In genomic region chr10:6225263-6225814, GRCh38 we compare ENCODE assay signal across 32 cellular contexts. TPM values are rescaled to one million over a fixed set of nuclear protein-coding genes. Genes with fewer than 3 reads are reported as not detected.
A peak's percentile ranks its signal among the peaks of the same experiment; 100 is the strongest.
DNase-seq lines count a peak whose midpoint lies in the region; ATAC-seq and TF ChIP-seq lines count a peak whose summit lies in the region.
"Had no signal": no experiment of that assay in that cellular context is flagged by ENCODE, and none has a peak within 500 bp of the region (broad histone marks: within the 10 kb centered on the region; RNA-seq: fewer than 3 reads in every experiment).

No MANE protein-coding gene starts in this region.

- H3K18ac ChIP-seq in trophoblast cell (ENCODE audit: low read length) = peak overlapping the region; percentile 57

- peaks cover 34% of the 10 kb centered on the region for H3K79me1 ChIP-seq in trophoblast cell (ENCODE audit: low read length)

- peaks cover 92% of the 10 kb centered on the region for H3K36me3 Mint-ChIP-seq in CD8-positive, alpha-beta T cell

- H2BK120ac ChIP-seq in trophoblast cell (ENCODE audit: insufficient read depth, low read length, poor library complexity) = no peak overlapping the region

- BruUV-seq in OCI-LY7 (replicated peaks; lab: Mats Ljungman, UMichigan) = no TSS peak

- no peak for ATAC-seq in CD8-positive, alpha-beta T cell
- no peak for ATAC-seq in HG03469 (IDR thresholded peaks at IDR 0.05; ENCODE audit: unreplicated experiment)
- ATAC-seq: activated naive CD8-positive, alpha-beta T cell treated with anti-CD3 and anti-CD28 coated beads, Interleukin-2, amount 50 U/mL, for 24 hours; natural killer cell treated with Interleukin-12 subunit alpha and Interleukin-12 subunit beta and Interleukin-15 and Interleukin-18, amount 100 ng/mL, for 72 hours; PC-3 had no signal

- no peak overlapping the region for H3K4me3 Mint-ChIP-seq in CD8-positive, alpha-beta T cell
- H3K4me3 Mint-ChIP-seq: activated naive CD8-positive, alpha-beta T cell treated with anti-CD3 and anti-CD28 coated beads, Interleukin-2, amount 50 U/mL, for 24 hours; activated T-cell treated with anti-CD3 and anti-CD28 coated beads, Interleukin-2, amount 50 U/mL, for 24 hours; natural killer cell treated with Interleukin-12 subunit alpha and Interleukin-12 subunit beta and Interleukin-15 and Interleukin-18, amount 100 ng/mL, for 72 hours; stimulated activated naive CD8-positive, alpha-beta T cell treated with anti-CD3 and anti-CD28 coated beads, Interleukin-15, Interleukin-2, amounts not matched to agents 100 ng/mL and 50 ng/mL, for 24 hours; T-helper 2 cell treated with Interferon-gamma antibody and Interleukin-4, amounts not matched to agents 5 μg/mL and 100 μg/mL, for 36 hours had no signal

- H3K9me2 ChIP-seq in OCI-LY7 (ENCODE audit: insufficient read depth, low read length) = no peaks in the 10 kb centered on the region

- no peak overlapping the region for H2AFZ ChIP-seq in trophoblast cell (ENCODE audit: insufficient read depth, low read length, poor library complexity)
- no peak overlapping the region for H2AFZ ChIP-seq in OCI-LY7 (ENCODE audit: low read length)
- H2AFZ ChIP-seq: hepatocyte, parathyroid adenoma had no signal

- peaks cover 16% of the 10 kb centered on the region for H3K4me1 Mint-ChIP-seq in CD8-positive, alpha-beta T cell (ENCODE audit: low read depth)

- H3K4ac ChIP-seq in trophoblast cell (ENCODE audit: low read depth, low read length) = no peak overlapping the region

- no peak overlapping the region for H2AK5ac ChIP-seq in trophoblast cell (ENCODE audit: low read length)

- DNase-seq in 8988T = peak; percentile 37
- DNase-seq in CD8-positive, alpha-beta T cell = no peak
- DNase-seq in globus pallidus (ENCODE audit: low spot score) = peak; percentile 17
- no peak for DNase-seq in trophoblast cell
- DNase-seq in OCI-LY7 (ENCODE audit: low spot score) = no peak
- no peak for DNase-seq in activated gamma-delta T cell treated with Interleukin-2 at 50 U/mL for 16 hours
- DNase-seq: activated CD4-positive, alpha-beta T cell treated with anti-CD3 and anti-CD28 coated beads for 1 hour; activated gamma-delta T cell; activated naive CD8-positive, alpha-beta T cell treated with anti-CD3 and anti-CD28 coated beads, Interleukin-2, amount 50 U/mL, for 24 hours; activated T-cell treated with anti-CD3 and anti-CD28 coated beads, Interleukin-2, amount 50 U/mL, for 24 hours; cerebellar nuclear complex; foreskin melanocyte; HCEC 1CT; Kasumi-1; mammary epithelial cell; NCI-H1417; NCI-H2081 treated with DMSO at 0.1 percent for 48 hours; NCI-H2227 treated with DMSO at 0.1 percent for 48 hours; NCI-H526 treated with DMSO at 0.1 percent for 48 hours; NK-92 treated with Interleukin-12 subunit alpha and Interleukin-12 subunit beta, amount 100 ng/mL, for 24 hours; PC-3; stimulated activated CD4-positive, alpha-beta T cell treated with anti-CD3 and anti-CD28 coated beads, Interleukin-1b, Interleukin-23, amount 100 ng/mL, for 48 hours had no signal

- CTCF ChIA-PET in CD8-positive, alpha-beta T cell (lab: Charles Lee) = interaction anchor here (1.2 kb wide), 1 partner anchor 23 kb away, joined by 3 read pairs; the partner anchor contains the start of gene PFKFB3
- CTCF ChIA-PET in OCI-LY7 (lab: Charles Lee; ENCODE audit: unreplicated experiment) = no interaction called here

- intact Hi-C loops in CD8-positive, alpha-beta T cell (cut with DNase I, micrococcal nuclease) = no loop called here
- intact Hi-C loops in OCI-LY7 (cut with micrococcal nuclease; ENCODE audit: unreplicated experiment) = no loop called here

- no peak overlapping the region for H4K12ac ChIP-seq in trophoblast cell (ENCODE audit: low read depth, low read length)

- H3K79me2 ChIP-seq in trophoblast cell (ENCODE audit: control insufficient read depth, insufficient read depth, low read length, poor library complexity) (peaks cover 13% of the 10 kb centered on the region), OCI-LY7 (ENCODE audit: insufficient read depth, low read depth, low read length) (no peaks in the 10 kb centered on the region)
- H3K79me2 ChIP-seq: hepatocyte, parathyroid adenoma had no signal

- H3K27ac ChIP-seq in CD8-positive, alpha-beta T cell (ENCODE audit: low read depth, low read length) = no peak overlapping the region
- H3K27ac ChIP-seq in trophoblast cell (ENCODE audit: low read depth, low read length) = no peak overlapping the region
- H3K27ac ChIP-seq in OCI-LY7 (ENCODE audit: low read depth, low read length, poor library complexity, severe bottlenecking) = no peak overlapping the region
- H3K27ac ChIP-seq: BLaER1, hepatocyte, parathyroid adenoma, right atrium auricular region, vagina had no signal

- H4K91ac ChIP-seq in trophoblast cell (ENCODE audit: low read depth, low read length) = peak overlapping the region; percentile 55

- H3K36me3 ChIP-seq in CD8-positive, alpha-beta T cell (ENCODE audit: insufficient read depth, low read length) = peaks cover 44% of the 10 kb centered on the region
- H3K36me3 ChIP-seq in trophoblast cell (ENCODE audit: control insufficient read depth in 1 of 2, insufficient read depth in 2 of 2, low read length in 2 of 2) (peaks cover 93 to 95% of the 10 kb centered on the region in 2 experiments), OCI-LY7 (ENCODE audit: insufficient read depth, low read length) (peaks cover 100% of the 10 kb centered on the region)

- H3K4me1 ChIP-seq in CD8-positive, alpha-beta T cell (ENCODE audit: insufficient read depth, low read length) = peaks cover 9% of the 10 kb centered on the region
- peaks cover 29 to 32% of the 10 kb centered on the region in 2 experiments for H3K4me1 ChIP-seq in trophoblast cell (ENCODE audit: control insufficient read depth in 1 of 2, insufficient read depth in 2 of 2, low read length in 2 of 2)
- no peaks in the 10 kb centered on the region for H3K4me1 ChIP-seq in OCI-LY7 (ENCODE audit: insufficient read depth, low read length, poor library complexity, severe bottlenecking)
- H3K4me1 ChIP-seq: parathyroid adenoma, vagina had no signal

- H3K27ac Mint-ChIP-seq in CD8-positive, alpha-beta T cell = peak overlapping the region; percentile 60
- H3K27ac Mint-ChIP-seq: activated naive CD8-positive, alpha-beta T cell treated with anti-CD3 and anti-CD28 coated beads, Interleukin-2, amount 50 U/mL, for 24 hours; activated T-cell treated with anti-CD3 and anti-CD28 coated beads, Interleukin-2, amount 50 U/mL, for 24 hours; stimulated activated naive CD8-positive, alpha-beta T cell treated with anti-CD3 and anti-CD28 coated beads, Interleukin-15, Interleukin-2, amounts not matched to agents 100 ng/mL and 50 ng/mL, for 24 hours; T-helper 2 cell treated with Interferon-gamma antibody and Interleukin-4, amounts not matched to agents 5 μg/mL and 100 μg/mL, for 36 hours had no signal

- POLR2A ChIA-PET in CD8-positive, alpha-beta T cell (lab: Charles Lee) = no interaction called here
- POLR2A ChIA-PET in OCI-LY7 (lab: Charles Lee) = interaction anchor here (0.6 kb wide), 1 partner anchor 80 kb away, joined by 3 read pairs; no protein-coding TSS in a partner anchor

- no peak overlapping the region for H3K23ac ChIP-seq in trophoblast cell (ENCODE audit: low read length)

- no peak overlapping the region for H4K8ac ChIP-seq in trophoblast cell (ENCODE audit: low read depth, low read length)

- no peaks in the 10 kb centered on the region for H4K20me1 ChIP-seq in OCI-LY7 (ENCODE audit: insufficient read depth, low read length)

- no peak overlapping the region for H2BK5ac ChIP-seq in trophoblast cell (ENCODE audit: low read depth, low read length, poor library complexity)

- H3K14ac ChIP-seq in trophoblast cell (ENCODE audit: low read length) = no peak overlapping the region

- no peak overlapping the region for H3K4me3 ChIP-seq in CD8-positive, alpha-beta T cell (ENCODE audit: low read depth, low read length)
- H3K4me3 ChIP-seq in trophoblast cell (ENCODE audit: low read depth, low read length) = no peak overlapping the region
- H3K4me3 ChIP-seq in OCI-LY7 (ENCODE audit: low read depth, low read length, poor library complexity, severe bottlenecking) = no peak overlapping the region
- H3K4me3 ChIP-seq: BLaER1, hepatocyte, right atrium auricular region, smooth muscle cell, vagina had no signal

- no peak overlapping the region for H3K4me2 ChIP-seq in trophoblast cell (ENCODE audit: low read length)
- no peak overlapping the region for H3K4me2 ChIP-seq in OCI-LY7 (ENCODE audit: low read length)
- H3K4me2 ChIP-seq: BLaER1, hepatocyte, smooth muscle cell had no signal

- TF ChIP-seq CTCF in CD8-positive, alpha-beta T cell (IDR thresholded peaks at IDR 0.05) = no peak
- TF ChIP-seq CTCF in OCI-LY7 (conservative IDR thresholded peaks at IDR 0.05; ENCODE audit: low read length) = no peak

- H3K27me3 ChIP-seq in CD8-positive, alpha-beta T cell (ENCODE audit: insufficient read depth, low read length) = no peaks in the 10 kb centered on the region
- H3K27me3 ChIP-seq in trophoblast cell (ENCODE audit: insufficient read depth, low read length) = no peaks in the 10 kb centered on the region
- H3K27me3 ChIP-seq: BLaER1, hepatocyte, right atrium auricular region, vagina had no signal

- H3K9me3 Mint-ChIP-seq in CD8-positive, alpha-beta T cell = no peaks in the 10 kb centered on the region
- H3K9me3 Mint-ChIP-seq: activated naive CD8-positive, alpha-beta T cell treated with anti-CD3 and anti-CD28 coated beads, Interleukin-2, amount 50 U/mL, for 24 hours; activated T-cell treated with anti-CD3 and anti-CD28 coated beads, Interleukin-2, amount 50 U/mL, for 24 hours; natural killer cell treated with Interleukin-12 subunit alpha and Interleukin-12 subunit beta and Interleukin-15 and Interleukin-18, amount 100 ng/mL, for 72 hours; stimulated activated naive CD8-positive, alpha-beta T cell treated with anti-CD3 and anti-CD28 coated beads, Interleukin-15, Interleukin-2, amounts not matched to agents 100 ng/mL and 50 ng/mL, for 24 hours; T-helper 2 cell treated with Interferon-gamma antibody and Interleukin-4, amounts not matched to agents 5 μg/mL and 100 μg/mL, for 36 hours had no signal

- WGBS in trophoblast cell (ENCODE audit: extremely low coverage, insufficient coverage, insufficient read length) = no CpG with 5 or more reads among the region's 15 CpGs

- H2BK12ac ChIP-seq in trophoblast cell (ENCODE audit: low read length) = no peak overlapping the region

- H3K9me3 ChIP-seq in CD8-positive, alpha-beta T cell (ENCODE audit: low read length) = no peaks in the 10 kb centered on the region
- H3K9me3 ChIP-seq in trophoblast cell (ENCODE audit: insufficient read depth, low read depth, low read length) (peaks cover 16% of the 10 kb centered on the region), OCI-LY7 (ENCODE audit: low read length) (no peaks in the 10 kb centered on the region)
- H3K9me3 ChIP-seq: BLaER1, right atrium auricular region, vagina had no signal

- no peaks in the 10 kb centered on the region for H3K27me3 Mint-ChIP-seq in CD8-positive, alpha-beta T cell (ENCODE audit: low read depth)
- H3K27me3 Mint-ChIP-seq: activated naive CD8-positive, alpha-beta T cell treated with anti-CD3 and anti-CD28 coated beads, Interleukin-2, amount 50 U/mL, for 24 hours; activated T-cell treated with anti-CD3 and anti-CD28 coated beads, Interleukin-2, amount 50 U/mL, for 24 hours; natural killer cell treated with Interleukin-12 subunit alpha and Interleukin-12 subunit beta and Interleukin-15 and Interleukin-18, amount 100 ng/mL, for 72 hours; stimulated activated naive CD8-positive, alpha-beta T cell treated with anti-CD3 and anti-CD28 coated beads, Interleukin-15, Interleukin-2, amounts not matched to agents 100 ng/mL and 50 ng/mL, for 24 hours had no signal

- no peak overlapping the region for H3K9ac ChIP-seq in trophoblast cell (ENCODE audit: low read length)
- H3K9ac ChIP-seq: BLaER1, parathyroid adenoma had no signal

RNA-seq across cellular contexts. Expression of gene PFKFB3, which starts 22.6 kb away (rescaled TPM):
- 100 to 1,000 TPM; 221 to 233 TPM for total RNA-seq in CD8-positive, alpha-beta T cell
- polyA plus RNA-seq in trophoblast cell (2013) = 45.0 and 46.4 TPM in 2 replicates
- 29.0 and 33.7 TPM in 2 replicates for total RNA-seq in OCI-LY7 (2014; rRNA removed; shearing (Covaris generic))
- 36.7 and 50.7 TPM in 2 replicates for total RNA-seq in OCI-LY7 (2022)

Comparison
In these comparisons a context has a peak if more than half of its experiments do, and no peak if none do; other contexts are left out.
1. DNase-seq: peak in 8988T (single experiment) and globus pallidus (single experiment); none in CD8-positive, alpha-beta T cell (0 of 7), trophoblast cell (0 of 2), OCI-LY7 (single experiment) and activated gamma-delta T cell treated with Interleukin-2 at 50 U/mL for 16 hours (single experiment).
2. RNA of gene PFKFB3, which starts 22.6 kb away (total RNA-seq): 221 to 233 TPM in CD8-positive, alpha-beta T cell; 29.0 to 50.7 TPM in OCI-LY7; every median in the first group is over 4 times any median in the second.